ENCODE assay signal across 20 cellular contexts in genomic region chr9:85858351-85858750, GRCh38.
"Had no signal": no experiment of that assay in that cellular context is flagged by ENCODE, and none has a peak within 500 bp of the region (broad histone marks: within the 10 kb centered on the region; RNA-seq: fewer than 3 reads in every experiment).

No MANE protein-coding gene starts in this region.

- H3K4me3 Mint-ChIP-seq: endodermal cell; memory B cell; naive thymus-derived CD8-positive, alpha-beta T cell; stimulated activated naive CD8-positive, alpha-beta T cell treated with anti-CD3 and anti-CD28 coated beads, Interleukin-15, amount 100 ng/mL, for 72 hours; T-helper 1 cell treated with Interleukin-12 subunit alpha and Interleukin-12 subunit beta and Interleukin-4 antibody, amounts not matched to agents 30 μg/mL and 1 μg/mL, for 36 hours had no signal

- H3K27me3 Mint-ChIP-seq: memory B cell; stimulated activated naive CD8-positive, alpha-beta T cell treated with anti-CD3 and anti-CD28 coated beads, Interleukin-15, amount 100 ng/mL, for 72 hours had no signal

- H3K27ac Mint-ChIP-seq: activated naive CD4-positive, alpha-beta T cell treated with anti-CD3 and anti-CD28 coated beads, Interleukin-2, amount 50 U/mL, for 72 hours; endodermal cell; memory B cell; naive thymus-derived CD8-positive, alpha-beta T cell; stimulated activated naive CD8-positive, alpha-beta T cell treated with anti-CD3 and anti-CD28 coated beads, Interleukin-15, amount 100 ng/mL, for 72 hours; T-helper 1 cell treated with Interleukin-12 subunit alpha and Interleukin-12 subunit beta and Interleukin-4 antibody, amounts not matched to agents 30 μg/mL and 1 μg/mL, for 36 hours had no signal

- DNase-seq: activated CD4-positive, alpha-beta T cell treated with anti-CD3 and anti-CD28 coated beads, Interleukin-2, amount 50 U/mL, for 48 hours; activated gamma-delta T cell; adrenal gland; endodermal cell; kidney; left lung; naive thymus-derived CD8-positive, alpha-beta T cell; psoas muscle; right lobe of liver; small intestine; stimulated activated CD4-positive, alpha-beta T cell treated with anti-CD3 and anti-CD28 coated beads, Interleukin-15, amount 100 ng/mL, for 24 hours; stimulated activated CD4-positive, alpha-beta T cell treated with anti-CD3 and anti-CD28 coated beads, Interleukin-2, amount 100 ng/mL, for 48 hours; stimulated activated naive CD8-positive, alpha-beta T cell treated with anti-CD3 and anti-CD28 coated beads, Interleukin-15, amount 100 ng/mL, for 72 hours; upper lobe of right lung; WERI-Rb-1 had no signal

- H3K9me3 ChIP-seq: adrenal gland, left lung, psoas muscle, right lobe of liver, thoracic aorta, upper lobe of right lung had no signal

- H3K36me3 ChIP-seq: adrenal gland, right lobe of liver, upper lobe of right lung had no signal

- H3K27ac ChIP-seq: adrenal gland, foreskin keratinocyte, left lung, psoas muscle, right lobe of liver, thoracic aorta, upper lobe of right lung, WERI-Rb-1 had no signal

- H3K9me3 Mint-ChIP-seq: activated naive CD4-positive, alpha-beta T cell treated with anti-CD3 and anti-CD28 coated beads, Interleukin-2, amount 50 U/mL, for 72 hours; memory B cell; stimulated activated naive CD8-positive, alpha-beta T cell treated with anti-CD3 and anti-CD28 coated beads, Interleukin-15, amount 100 ng/mL, for 72 hours; T-helper 1 cell treated with Interleukin-12 subunit alpha and Interleukin-12 subunit beta and Interleukin-4 antibody, amounts not matched to agents 30 μg/mL and 1 μg/mL, for 36 hours had no signal

- H3K4me1 Mint-ChIP-seq: memory B cell; naive thymus-derived CD8-positive, alpha-beta T cell had no signal

- H3K27me3 ChIP-seq: adrenal gland, foreskin keratinocyte, left lung, right lobe of liver, upper lobe of right lung had no signal

- H3K4me3 ChIP-seq: adrenal gland, left lung, psoas muscle, right lobe of liver, thoracic aorta, upper lobe of right lung had no signal

- H3K4me1 ChIP-seq: adrenal gland, foreskin keratinocyte, left lung, right lobe of liver, upper lobe of right lung had no signal

- ATAC-seq: activated naive CD4-positive, alpha-beta T cell treated with anti-CD3 and anti-CD28 coated beads, Interleukin-2, amount 50 U/mL, for 72 hours; foreskin keratinocyte; left lung; naive thymus-derived CD8-positive, alpha-beta T cell; psoas muscle; right lobe of liver; stimulated activated naive CD8-positive, alpha-beta T cell treated with anti-CD3 and anti-CD28 coated beads, Interleukin-15, amount 100 ng/mL, for 72 hours; upper lobe of right lung had no signal
